ENCODE assay signal across 8 cellular contexts in genomic region chr16:66954097-66954659, GRCh38. TPM values are rescaled to one million over a fixed set of nuclear protein-coding genes. Genes with fewer than 3 reads are reported as not detected.
A peak's percentile ranks its signal among the peaks of the same experiment; 100 is the strongest.
DNase-seq lines count a peak whose midpoint lies in the region; ATAC-seq and TF ChIP-seq lines count a peak whose summit lies in the region.

No MANE protein-coding gene starts in this region.

- no peaks in the 10 kb centered on the region for H3K9me2 ChIP-seq in neural cell (ENCODE audit: insufficient read depth, low read length)

- peak; percentile 91 for TF ChIP-seq RAD21 in neural cell (conservative IDR thresholded peaks at IDR 0.05)

- H3K4me1 ChIP-seq in stomach: peaks cover 0 to under 1% (median 0%) of the 10 kb centered on the region in 4 donors

- TF ChIP-seq EP300 in neural cell (conservative IDR thresholded peaks at IDR 0.05; ENCODE audit: poor library complexity, severe bottlenecking): no peak
- TF ChIP-seq EP300 in stomach (IDR thresholded peaks at IDR 0.05): no peak

- H2AFZ ChIP-seq in neural cell (ENCODE audit: low read depth, low read length): no peak overlapping the region

- DNase-seq in GM03348 (ENCODE audit: low spot score) (peak; percentile 87), Kasumi-1 (lab: John Stamatoyannopoulos, UW) (peak; percentile 82 to 94), RKO (ENCODE audit: low spot score) (peak; percentile 82), activated T-helper 1 cell treated with Interleukin-2 at 50 U/mL for 16 hours (ENCODE audit: low read depth) (peak; percentile 53), fibroblast of peridontal ligament (ENCODE audit: extremely low read depth) (peak; percentile 83), stomach (peak; percentile 84)

- no peaks in the 10 kb centered on the region for H3F3A ChIP-seq in neural cell (ENCODE audit: insufficient read depth, low read length, poor library complexity, severe bottlenecking)

- no peak for ATAC-seq in HG02870 (IDR thresholded peaks at IDR 0.05; ENCODE audit: unreplicated experiment)

- H3K4me3 ChIP-seq in neural cell (ENCODE audit: low read length) (no peak overlapping the region), stomach (no peak overlapping the region)

- 11 to 15% (median 14%) methylated on average over 8 of the region's 8 CpGs for WGBS in stomach, 5 donors

- no peaks in the 10 kb centered on the region for H3K9me3 ChIP-seq in neural cell (ENCODE audit: low read length)
- no peaks in the 10 kb centered on the region for H3K9me3 ChIP-seq in stomach

- no peak overlapping the region for H3K9ac ChIP-seq in neural cell (ENCODE audit: low read length)

- no peak for TF ChIP-seq POLR2A in stomach (IDR thresholded peaks at IDR 0.05)

- H3K79me2 ChIP-seq in neural cell (replicated peaks; ENCODE audit: insufficient read depth, low read length): no peaks in the 10 kb centered on the region

- intact Hi-C loops in stomach (cut with DNase I; ENCODE audit: low total_unique reads): no loop called here

- H3K27ac ChIP-seq in neural cell (ENCODE audit: low read length) (no peak overlapping the region), stomach (no peak overlapping the region)

- no peaks in the 10 kb centered on the region for H3K36me3 ChIP-seq in neural cell (ENCODE audit: insufficient read depth, low read length)
- no peaks in the 10 kb centered on the region for H3K36me3 ChIP-seq in stomach

- no peaks in the 10 kb centered on the region for H4K20me1 ChIP-seq in neural cell (ENCODE audit: insufficient read depth)

- TF ChIP-seq CTCF in neural cell (IDR thresholded peaks at IDR 0.05; ENCODE audit: poor library complexity, severe bottlenecking): peak; percentile 88
- TF ChIP-seq CTCF in stomach (IDR thresholded peaks at IDR 0.05): peak in 5 of 7 experiments; percentile 32 to 81 (median 73)

- no peak overlapping the region for H3K4me2 ChIP-seq in neural cell (ENCODE audit: low read length)

- H3K27me3 ChIP-seq in neural cell (ENCODE audit: insufficient read depth, low read depth, low read length) (peaks cover 20% of the 10 kb centered on the region), stomach (peaks cover 0 to 22% (median 1%) of the 10 kb centered on the region in 3 donors)

TF ChIP-seq in neural cell, 6 proteins besides CTCF, POLR2A, EP300 and RAD21:
- TF ChIP-seq REST (IDR thresholded peaks at IDR 0.05; ENCODE audit: borderline replicate concordance): no peak
- TF ChIP-seq TAF1 (IDR thresholded peaks at IDR 0.05; ENCODE audit: low read depth): no peak
- TF ChIP-seq EZH2 (IDR thresholded peaks at IDR 0.05; ENCODE audit: borderline replicate concordance, insufficient read depth, low read length, poor library complexity, severe bottlenecking): no peak
- TF ChIP-seq SMC3 (conservative IDR thresholded peaks at IDR 0.05; ENCODE audit: poor library complexity): peak; percentile 94

RNA-seq across cellular contexts. Expression of gene CES3, which starts 6.9 kb away (rescaled TPM):
- polyA plus RNA-seq in neural cell: 1.8 and 3.7 TPM in 2 replicates
- polyA minus RNA-seq in neural cell: 0.97 and 1.7 TPM in 2 replicates
- total RNA-seq in stomach: 100 to 1,000 TPM in 1 of 5 donors, 10 to 100 TPM in 1, 1 to 10 TPM in 1, under 1 TPM in 1, not detected in 1; 0.37 to 145 (median 8.3) TPM
- 1 to 10 TPM in 1 of 3 donors, under 1 TPM in 1, not detected in 1; 0.56 to 2.8 TPM for polyA plus RNA-seq in stomach

RNA-seq across cellular contexts. Expression of gene CES2, which starts 18.9 kb away (rescaled TPM):
- 22.9 and 31.4 TPM in 2 replicates for polyA plus RNA-seq in neural cell
- 39.6 and 40.2 TPM in 2 replicates for polyA minus RNA-seq in neural cell
- 100 to 1,000 TPM in 1 of 5 donors, 10 to 100 TPM in 4; 16.9 to 893 (median 47.4) TPM for total RNA-seq in stomach
- polyA plus RNA-seq in stomach: 10 to 100 TPM; 24.9 to 32.7 (median 26.1) TPM

RNA-seq across cellular contexts. Expression of gene CIAO2B, which starts 20.0 kb away (rescaled TPM):
- polyA plus RNA-seq in neural cell (323 and 339 TPM in 2 replicates), stomach (100 to 1,000 TPM; 166 to 176 (median 171) TPM)
- polyA minus RNA-seq in neural cell: 85.8 and 91.8 TPM in 2 replicates
- 10 to 100 TPM in 4 of 5 donors, 1 to 10 TPM in 1; 4.3 to 95.1 (median 43.2) TPM for total RNA-seq in stomach

RNA-seq across cellular contexts. Expression of gene RRAD, which starts 28.8 kb away (rescaled TPM):
- polyA plus RNA-seq in neural cell (1.0 TPM in 2 replicates), stomach (10 to 100 TPM in 1 of 3 donors, 1 to 10 TPM in 2; 2.9 to 37.8 (median 3.4) TPM)
- 0.46 and 0.49 TPM in 2 replicates for polyA minus RNA-seq in neural cell
- 10 to 100 TPM in 2 of 5 donors, 1 to 10 TPM in 3; 1.0 to 39.7 (median 3.6) TPM for total RNA-seq in stomach

RNA-seq across cellular contexts. Expression of gene CES4A, which starts 34.2 kb away (rescaled TPM):
- 47.0 and 51.2 TPM in 2 replicates for polyA plus RNA-seq in neural cell
- 11.7 and 12.2 TPM in 2 replicates for polyA minus RNA-seq in neural cell
- 10 to 100 TPM in 2 of 5 donors, 1 to 10 TPM in 3; 3.3 to 22.3 (median 7.0) TPM for total RNA-seq in stomach
- polyA plus RNA-seq in stomach: 10 to 100 TPM in 1 of 3 donors, 1 to 10 TPM in 2; 3.2 to 16.5 (median 3.7) TPM
